1 cellular context compared by ENCODE assay signal in the genomic region with DNA sequence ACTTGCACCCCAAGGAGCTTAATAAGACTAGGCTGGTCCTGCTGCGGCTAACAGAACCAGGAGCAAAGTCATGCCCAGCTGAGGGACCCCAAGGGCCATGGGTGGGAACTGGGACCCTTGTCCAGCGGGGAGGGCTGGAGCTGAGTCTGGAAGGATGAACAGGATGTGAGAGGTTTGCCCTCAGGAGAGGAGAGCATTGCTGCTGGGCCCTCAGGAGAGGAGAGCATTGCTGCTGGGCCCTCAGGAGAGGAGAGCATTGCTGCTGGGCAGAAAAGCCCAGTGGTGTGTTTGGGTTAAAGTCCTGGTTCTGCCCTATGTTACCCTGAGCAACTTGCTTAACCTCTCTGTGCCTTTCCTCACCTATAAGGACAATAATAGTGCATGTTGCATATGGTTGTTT.
TF ChIP-seq lines count a peak whose summit lies in the region.

No MANE protein-coding gene starts in this region.

TF ChIP-seq in IMR-90, 13 proteins besides CTCF, POLR2A, EP300 and RAD21 (continued from another document):
- TF ChIP-seq ELK1 (IDR thresholded peaks at IDR 0.05; ENCODE audit: borderline replicate concordance, low read depth, low read length) (no peak), SMC3 (IDR thresholded peaks at IDR 0.05; ENCODE audit: low read depth, low read length) (no peak), MAZ (IDR thresholded peaks at IDR 0.05; ENCODE audit: borderline replicate concordance, low read depth, low read length) (no peak), RFX5 (IDR thresholded peaks at IDR 0.05; ENCODE audit: low read depth, low read length) (no peak), RCOR1 (IDR thresholded peaks at IDR 0.05; ENCODE audit: insufficient replicate concordance, low read length) (no peak), CHD1 (IDR thresholded peaks at IDR 0.05; ENCODE audit: low read depth, low read length) (no peak), FOS (IDR thresholded peaks at IDR 0.05; ENCODE audit: low read depth, low read length) (no peak), NFE2L2 (IDR thresholded peaks at IDR 0.05; ENCODE audit: low read depth, low read length) (no peak), BHLHE40 (IDR thresholded peaks at IDR 0.05; ENCODE audit: low read depth, low read length) (no peak)
